Comparison of ENCODE assay signal across 9 cellular contexts in the genomic region with DNA sequence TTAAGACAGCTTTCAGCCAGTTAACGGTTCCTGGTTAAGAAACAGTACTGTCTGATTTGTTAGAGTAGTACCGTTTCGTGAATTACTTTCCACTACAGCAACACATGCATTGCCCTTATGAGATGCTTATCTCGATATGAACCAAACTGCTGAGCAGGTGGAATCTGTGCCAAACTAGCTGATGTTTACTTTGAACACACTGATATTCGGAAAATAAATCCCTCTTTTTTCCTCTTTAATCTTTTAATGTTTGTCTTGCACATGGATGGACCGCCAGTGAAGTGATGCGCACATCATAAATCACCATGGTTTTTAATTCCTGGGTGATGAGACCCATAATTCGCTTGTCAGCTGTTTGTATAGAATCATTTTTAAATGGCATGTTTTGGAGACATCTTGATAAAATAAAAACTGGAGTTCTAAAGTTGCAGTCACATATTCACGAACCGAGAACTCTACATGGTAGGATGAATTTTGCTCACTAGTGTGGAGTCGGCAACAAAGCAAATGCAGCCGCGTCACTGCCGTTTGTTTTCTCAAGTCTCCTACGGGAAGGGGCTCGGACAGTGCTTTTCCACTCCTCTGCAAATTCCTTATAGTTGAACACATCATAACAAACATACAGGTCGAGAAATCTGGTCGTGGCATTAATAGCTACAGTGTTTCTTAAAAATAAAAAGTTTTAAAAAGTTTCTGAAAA. TPM values are rescaled to one million over a fixed set of nuclear protein-coding genes. Genes with fewer than 3 reads are reported as not detected.
A peak's percentile ranks its signal among the peaks of the same experiment; 100 is the strongest.
DNase-seq lines count a peak whose midpoint lies in the region; ATAC-seq and TF ChIP-seq lines count a peak whose summit lies in the region.
"Had no signal": no experiment of that assay in that cellular context is flagged by ENCODE, and none has a peak within 500 bp of the region (broad histone marks: within the 10 kb centered on the region; RNA-seq: fewer than 3 reads in every experiment).

No MANE protein-coding gene starts in this region.

- no peaks in the 10 kb centered on the region for H3K9me3 Mint-ChIP-seq in nephron progenitor cell
- H3K9me3 Mint-ChIP-seq: dendritic cell treated with granulocyte-macrophage colony-stimulating factor and Interleukin-4, amounts not matched to agents 40 ng/mL and 50 ng/mL, for 4 days had no signal

- DNase-seq in DMS53 (lab: John Stamatoyannopoulos, UW), result peak; percentile 48
- DNase-seq in DMS53 treated with DMSO at 0.1 percent for 48 hours (lab: John Stamatoyannopoulos, UW; ENCODE audit: unreplicated experiment), result no peak
- peak; percentile 58 for DNase-seq in Jurkat, Clone E6-1 (ENCODE audit: low read depth, low spot score)
- no peak for DNase-seq in astrocyte of the cerebellum (ENCODE audit: low read depth)
- DNase-seq in nephron progenitor cell, result no peak
- DNase-seq in psoas muscle, result no peak
- DNase-seq in Peyer's patch, result no peak

- intact Hi-C loops in psoas muscle (cut with DNase I), result loop anchor here (5.0 to 10.0 kb wide), 3 partner anchors 67 to 175 kb away; no protein-coding TSS in a partner anchor

- H3K27ac ChIP-seq in psoas muscle (no peak overlapping the region), Peyer's patch (no peak overlapping the region)

- no peak for TF ChIP-seq POLR2A in Peyer's patch (IDR thresholded peaks at IDR 0.05)

- H3K9me3 ChIP-seq in psoas muscle, result no peaks in the 10 kb centered on the region
- no peaks in the 10 kb centered on the region for H3K9me3 ChIP-seq in Peyer's patch

- WGBS in psoas muscle, 3 donors, result 25 to 28% (median 26%) methylated on average over 18 of the region's 18 CpGs

- H3K4me1 ChIP-seq in psoas muscle, result no peaks in the 10 kb centered on the region
- H3K4me1 ChIP-seq in Peyer's patch, result peaks cover 0 to 21% (median 7%) of the 10 kb centered on the region in 4 donors

- no peak overlapping the region for H3K27ac Mint-ChIP-seq in nephron progenitor cell
- H3K27ac Mint-ChIP-seq: dendritic cell treated with granulocyte-macrophage colony-stimulating factor and Interleukin-4, amounts not matched to agents 40 ng/mL and 50 ng/mL, for 4 days had no signal

- TF ChIP-seq CTCF in astrocyte of the cerebellum (IDR thresholded peaks at IDR 0.05; ENCODE audit: low read depth, low read length, missing control alignments) (no peak), nephron progenitor cell (IDR thresholded peaks at IDR 0.05) (no peak), psoas muscle (IDR thresholded peaks at IDR 0.05) (no peak), Peyer's patch (IDR thresholded peaks at IDR 0.05) (no peak)

- peaks cover 85% of the 10 kb centered on the region for H3K27me3 Mint-ChIP-seq in nephron progenitor cell (ENCODE audit: low read depth, poor library complexity)

- H3K36me3 Mint-ChIP-seq in nephron progenitor cell (ENCODE audit: low read depth), result no peaks in the 10 kb centered on the region

- peaks cover 0 to 75% (median 19%) of the 10 kb centered on the region in 3 donors for H3K27me3 ChIP-seq in psoas muscle (ENCODE audit: insufficient read depth in 3 of 3, low read length in 2 of 3)
- peaks cover 0 to 27% of the 10 kb centered on the region in 2 donors for H3K27me3 ChIP-seq in Peyer's patch

- in situ Hi-C loops in astrocyte of the cerebellum (cut with HindIII; ENCODE audit: low sequenced_read_pairs), result no loop called here

- ATAC-seq in psoas muscle, result no peak
- no peak for ATAC-seq in GM21360 (IDR thresholded peaks at IDR 0.05; ENCODE audit: unreplicated experiment)

- H3K4me3 ChIP-seq in Jurkat, Clone E6-1 (ENCODE audit: low read length), result peak overlapping the region; percentile 76
- H3K4me3 ChIP-seq in astrocyte of the cerebellum (ENCODE audit: low read depth, low read length), result peak overlapping the region; percentile 39
- H3K4me3 ChIP-seq in psoas muscle, result no peak overlapping the region
- H3K4me3 ChIP-seq in Peyer's patch, result no peak overlapping the region

- H3K4me1 Mint-ChIP-seq in nephron progenitor cell, result peaks cover 15% of the 10 kb centered on the region

- peak overlapping the region; percentile 83 for H3K4me3 Mint-ChIP-seq in nephron progenitor cell

- no peaks in the 10 kb centered on the region for H3K36me3 ChIP-seq in psoas muscle (ENCODE audit: insufficient read depth in 1 of 2, low read depth in 1 of 2)
- no peaks in the 10 kb centered on the region for H3K36me3 ChIP-seq in Peyer's patch

RNA-seq across cellular contexts. Expression of a gene that starts 1.1 kb away (rescaled TPM):
- polyA plus RNA-seq in Jurkat, Clone E6-1 (2012; ENCODE audit: insufficient read depth, insufficient read length), result 4.6 TPM
- total RNA-seq in psoas muscle, result under 1 TPM in 1 of 4 donors, not detected in 3; 0.06 TPM
- polyA plus RNA-seq in psoas muscle, result under 1 TPM in 1 of 3 donors, not detected in 2; 0.01 TPM
- not detected for total RNA-seq in Peyer's patch

RNA-seq across cellular contexts. Expression of a gene that starts 32.9 kb away (rescaled TPM):
- polyA plus RNA-seq in Jurkat, Clone E6-1 (2012; ENCODE audit: insufficient read depth, insufficient read length), result not detected
- under 1 TPM in 2 of 4 donors, not detected in 2; 0.11 to 0.26 TPM for total RNA-seq in psoas muscle
- polyA plus RNA-seq in psoas muscle, result under 1 TPM; 0.07 to 0.47 (median 0.26) TPM
- total RNA-seq in Peyer's patch, result 10 to 100 TPM in 2 of 4 donors, 1 to 10 TPM in 2; 3.3 to 25.7 (median 14.1) TPM

Comparison
In these comparisons a context has a peak if more than half of its experiments do, and no peak if none do; other contexts are left out.
1. DNase-seq: peak in DMS53 (single experiment) and Jurkat, Clone E6-1 (single experiment); none in DMS53 treated with DMSO at 0.1 percent for 48 hours (single experiment), astrocyte of the cerebellum (single experiment), nephron progenitor cell (single experiment), psoas muscle (0 of 2) and Peyer's patch (0 of 3).
2. H3K4me3 ChIP-seq: peak in Jurkat, Clone E6-1 (single experiment) and astrocyte of the cerebellum (single experiment); none in psoas muscle (single experiment) and Peyer's patch (0 of 4).